13 cellular contexts compared by ENCODE assay signal in the genomic region with DNA sequence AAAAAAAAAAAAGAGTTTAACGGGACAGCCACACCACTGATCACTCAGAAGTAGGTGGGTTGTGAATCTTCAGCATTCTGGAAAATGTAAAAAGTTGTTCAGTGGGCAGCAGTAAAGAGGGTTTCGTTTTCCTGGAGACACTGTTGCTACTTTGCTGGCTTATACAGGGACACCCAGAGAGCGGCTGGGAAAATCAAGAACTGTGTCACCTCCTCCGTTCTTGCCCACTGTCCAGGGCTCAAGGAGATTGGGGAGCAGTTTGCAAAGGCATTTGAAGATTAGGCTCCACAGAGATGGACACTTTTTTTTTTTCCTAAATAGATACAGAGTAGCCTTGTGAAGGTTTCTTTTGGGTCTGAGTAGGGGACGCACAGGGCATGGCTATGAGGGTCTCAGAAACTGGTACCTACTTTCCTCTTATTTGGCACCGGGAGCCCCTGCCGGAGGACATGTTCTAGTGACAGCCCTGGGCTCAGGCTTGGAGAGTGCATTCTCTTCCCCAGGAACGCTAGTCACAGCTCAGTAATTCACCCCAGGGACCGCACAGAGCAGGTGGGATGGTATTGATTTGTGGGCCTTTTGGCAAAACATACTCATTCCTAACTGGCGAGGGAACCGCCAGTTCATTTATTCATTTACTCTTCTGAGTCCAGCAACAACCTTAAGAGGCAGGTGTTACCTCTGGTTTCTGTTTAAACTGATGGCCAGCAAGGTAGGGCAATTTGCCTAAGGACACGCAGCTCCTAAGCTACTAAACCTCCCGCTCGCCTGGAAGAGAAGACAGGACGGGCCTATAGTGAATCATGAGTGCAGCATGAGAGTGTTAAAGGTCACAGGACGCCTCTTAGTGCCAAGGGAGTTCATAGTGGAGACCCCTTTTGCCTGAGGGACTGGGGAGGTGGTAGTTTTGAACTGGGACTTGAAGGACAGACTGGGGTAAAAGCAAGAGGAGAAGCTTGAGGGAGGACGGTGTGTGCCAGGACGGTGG. TPM values are rescaled to one million over a fixed set of nuclear protein-coding genes. Genes with fewer than 3 reads are reported as not detected.
DNase-seq lines count a peak whose midpoint lies in the region; ATAC-seq and TF ChIP-seq lines count a peak whose summit lies in the region.
"Had no signal": no experiment of that assay in that cellular context is flagged by ENCODE, and none has a peak within 500 bp of the region (broad histone marks: within the 10 kb centered on the region; RNA-seq: fewer than 3 reads in every experiment).

No MANE protein-coding gene starts in this region.

- no peak for ATAC-seq in HG03108 (IDR thresholded peaks at IDR 0.05; ENCODE audit: unreplicated experiment)

- no peaks in the 10 kb centered on the region for H3K9me3 Mint-ChIP-seq in CD14-positive monocyte
- H3K9me3 Mint-ChIP-seq: activated naive CD4-positive, alpha-beta T cell treated with anti-CD3 and anti-CD28 coated beads for 36 hours had no signal

- no peak overlapping the region for H3K4me3 Mint-ChIP-seq in CD14-positive monocyte
- H3K4me3 Mint-ChIP-seq: activated naive CD4-positive, alpha-beta T cell treated with anti-CD3 and anti-CD28 coated beads for 36 hours; B cell had no signal

- H3K36me3 Mint-ChIP-seq in CD14-positive monocyte = peaks cover 60% of the 10 kb centered on the region in 2 donors

- H3K27ac Mint-ChIP-seq in CD14-positive monocyte = peak overlapping the region in 5 of 7 donors; percentile 14 to 74 (median 51)
- H3K27ac Mint-ChIP-seq: activated naive CD4-positive, alpha-beta T cell treated with anti-CD3 and anti-CD28 coated beads for 36 hours; B cell had no signal

- intact Hi-C loops in CD14-positive monocyte (cut with micrococcal nuclease) = no loop called here

- TF ChIP-seq CTCF in CD14-positive monocyte (IDR thresholded peaks at IDR 0.05) = no peak

- no peak for DNase-seq in CD14-positive monocyte (ENCODE audit: low spot score)
- peak; percentile 61 for DNase-seq in NCI-H1092 (lab: John Stamatoyannopoulos, UW)
- peak; percentile 97 for DNase-seq in NCI-H345 treated with DMSO at 0.1 percent for 48 hours (lab: John Stamatoyannopoulos, UW; ENCODE audit: unreplicated experiment)
- peak; percentile 2 for DNase-seq in kidney glomerular epithelial cell (lab: John Stamatoyannopoulos, UW)
- DNase-seq in cerebellum (ENCODE audit: low spot score) = no peak
- DNase-seq in cortex of kidney (lab: John Stamatoyannopoulos, UW) = no peak
- DNase-seq in HCEC 1CT = no peak
- DNase-seq: activated CD4-positive, alpha-beta T cell treated with anti-CD3 and anti-CD28 coated beads, Interleukin-2, amount 50 U/mL, for 1 hour; activated naive CD4-positive, alpha-beta T cell treated with anti-CD3 and anti-CD28 coated beads for 36 hours; stimulated activated CD4-positive, alpha-beta T cell treated with anti-CD3 and anti-CD28 coated beads, Interleukin-2, amount 100 ng/mL, for 48 hours; stomach had no signal

- H3K27me3 Mint-ChIP-seq in CD14-positive monocyte (ENCODE audit: low read depth in 3 of 3) = peaks cover 0 to 4% (median 1%) of the 10 kb centered on the region in 3 donors
- H3K27me3 Mint-ChIP-seq: B cell had no signal

- H3K4me1 Mint-ChIP-seq in CD14-positive monocyte = peaks cover 27% of the 10 kb centered on the region

RNA-seq across cellular contexts. Expression of gene HPCAL1, which starts 53.1 kb away (rescaled TPM):
- 10 to 100 TPM; 98.0 to 99.5 TPM for polyA plus RNA-seq in CD14-positive monocyte
- total RNA-seq in cerebellum = 40.8 TPM

Comparison
In these comparisons a context has a peak if more than half of its experiments do, and no peak if none do; other contexts are left out.
1. DNase-seq: peak in NCI-H1092 (single experiment), NCI-H345 treated with DMSO at 0.1 percent for 48 hours (single experiment) and kidney glomerular epithelial cell (single experiment); none in CD14-positive monocyte (single experiment), cerebellum (single experiment), cortex of kidney (single experiment) and HCEC 1CT (single experiment).